9 cellular contexts compared by ENCODE assay signal in genomic region chr22:44037519-44038370, GRCh38. TPM values are rescaled to one million over a fixed set of nuclear protein-coding genes. Genes with fewer than 3 reads are reported as not detected.
DNase-seq lines count a peak whose midpoint lies in the region; ATAC-seq and TF ChIP-seq lines count a peak whose summit lies in the region.
"Had no signal": no experiment of that assay in that cellular context is flagged by ENCODE, and none has a peak within 500 bp of the region (broad histone marks: within the 10 kb centered on the region; RNA-seq: fewer than 3 reads in every experiment).

No MANE protein-coding gene starts in this region.

- 80 to 82% methylated on average over 9 of the region's 9 CpGs for WGBS in body of pancreas, 2 donors
- WGBS in urinary bladder: 31% methylated on average over 9 of the region's 9 CpGs

- H3K9me3 ChIP-seq in body of pancreas: no peaks in the 10 kb centered on the region
- no peaks in the 10 kb centered on the region for H3K9me3 ChIP-seq in left lung

- H3K27me3 ChIP-seq in body of pancreas (no peaks in the 10 kb centered on the region), left lung (no peaks in the 10 kb centered on the region)

- H3K27ac ChIP-seq in body of pancreas: no peak overlapping the region
- peak overlapping the region; percentile 5 to 48 for H3K27ac ChIP-seq in left lung
- H3K27ac ChIP-seq in urinary bladder (ENCODE audit: low read depth): peak overlapping the region; percentile 24

- in situ Hi-C loops in KBM-7 (cut with MboI; ENCODE audit: low pct_unique_long_range_greater_than_20kb, low sequenced_read_pairs): no loop called here

- H3K4me1 ChIP-seq in body of pancreas: no peaks in the 10 kb centered on the region
- H3K4me1 ChIP-seq in left lung: peaks cover 0 to 17% of the 10 kb centered on the region in 2 donors
- no peaks in the 10 kb centered on the region for H3K4me1 ChIP-seq in urinary bladder (ENCODE audit: insufficient read depth)

- H3K36me3 ChIP-seq in body of pancreas (replicated peaks in 1 of 2; ENCODE audit: insufficient read depth in 1 of 2, low read depth in 2 of 2) (no peaks in the 10 kb centered on the region), left lung (no peaks in the 10 kb centered on the region), urinary bladder (ENCODE audit: insufficient read depth) (no peaks in the 10 kb centered on the region)

- intact Hi-C loops in body of pancreas (cut with DNase I): no loop called here
- intact Hi-C loops in left lung (cut with DNase I): no loop called here

- DNase-seq in NCI-H82 (lab: John Stamatoyannopoulos, UW) (peak; percentile 12), NCI-H82 treated with DMSO at 0.1 percent for 48 hours (lab: John Stamatoyannopoulos, UW; ENCODE audit: unreplicated experiment) (no peak), body of pancreas (peak in 1 of 4 donors; percentile 29), left lung (peak in 1 of 2 donors; percentile 51), NCI-H187 treated with DMSO at 0.1 percent for 48 hours (lab: John Stamatoyannopoulos, UW) (no peak), HEK293T (ENCODE audit: extremely low spot score) (no peak), KBM-7 (no peak)
- DNase-seq: Karpas-422 had no signal

- POLR2A ChIA-PET in HEK293T (lab: Yijun Ruan, JAX): interaction anchor here (1.3 kb wide), 1 partner anchor 11 kb away, joined by 3 read pairs; no protein-coding TSS in a partner anchor

- CTCF ChIA-PET in HEK293T (lab: Yijun Ruan, JAX): no interaction called here

- no peak for TF ChIP-seq CTCF in body of pancreas (IDR thresholded peaks at IDR 0.05)
- TF ChIP-seq CTCF in left lung (IDR thresholded peaks at IDR 0.05): no peak

- H3K4me3 ChIP-seq in body of pancreas (no peak overlapping the region), left lung (no peak overlapping the region), urinary bladder (ENCODE audit: low read depth, low read length) (no peak overlapping the region)

- ATAC-seq in body of pancreas: peak; percentile 33
- peak; percentile 83 for ATAC-seq in left lung

- no peak for TF ChIP-seq POLR2A in body of pancreas (IDR thresholded peaks at IDR 0.05)

TF ChIP-seq in HEK293T, 16 proteins besides CTCF, POLR2A, EP300 and RAD21:
- no peak for TF ChIP-seq SP1 (IDR thresholded peaks at IDR 0.05)
- TF ChIP-seq NFRKB (IDR thresholded peaks at IDR 0.05): no peak
- no peak for TF ChIP-seq ZNF384 (IDR thresholded peaks at IDR 0.05)
- TF ChIP-seq ELF4 (IDR thresholded peaks at IDR 0.05): no peak
- no peak for TF ChIP-seq TARDBP (IDR thresholded peaks at IDR 0.05)
- TF ChIP-seq LEF1 (IDR thresholded peaks at IDR 0.05; ENCODE audit: borderline replicate concordance): no peak
- no peak for TF ChIP-seq FOXA1 (IDR thresholded peaks at IDR 0.05)
- TF ChIP-seq HDGF (IDR thresholded peaks at IDR 0.05; ENCODE audit: borderline replicate concordance): no peak
- TF ChIP-seq L3MBTL2 (conservative IDR thresholded peaks at IDR 0.05): no peak
- TF ChIP-seq FOXM1 (IDR thresholded peaks at IDR 0.05; ENCODE audit: borderline replicate concordance): no peak
- no peak for TF ChIP-seq FOXK2 (IDR thresholded peaks at IDR 0.05)
- TF ChIP-seq ARNT (IDR thresholded peaks at IDR 0.05): no peak
- TF ChIP-seq BHLHE40 (IDR thresholded peaks at IDR 0.05; ENCODE audit: borderline replicate concordance): no peak
- no peak for TF ChIP-seq CTBP1 (IDR thresholded peaks at IDR 0.05; ENCODE audit: borderline replicate concordance)
- TF ChIP-seq PKNOX1 (IDR thresholded peaks at IDR 0.05): no peak
- TF ChIP-seq SUZ12 (IDR thresholded peaks at IDR 0.05): no peak

RNA-seq across cellular contexts. Expression of gene PARVB, which starts 13.6 kb away (rescaled TPM):
- 1 to 10 TPM; 7.3 to 9.2 TPM for total RNA-seq in body of pancreas
- total RNA-seq in left lung: 10 to 100 TPM; 31.7 to 53.7 TPM
- 11.2 TPM for total RNA-seq in urinary bladder
- polyA plus RNA-seq in urinary bladder: 38.0 TPM

Comparison
In these comparisons a context has a peak if more than half of its experiments do, and no peak if none do; other contexts are left out.
1. H3K27ac ChIP-seq: peak in left lung (2 of 2) and urinary bladder (single experiment); none in body of pancreas (0 of 4).